ENCODE assay signal across 15 cellular contexts in the genomic region with DNA sequence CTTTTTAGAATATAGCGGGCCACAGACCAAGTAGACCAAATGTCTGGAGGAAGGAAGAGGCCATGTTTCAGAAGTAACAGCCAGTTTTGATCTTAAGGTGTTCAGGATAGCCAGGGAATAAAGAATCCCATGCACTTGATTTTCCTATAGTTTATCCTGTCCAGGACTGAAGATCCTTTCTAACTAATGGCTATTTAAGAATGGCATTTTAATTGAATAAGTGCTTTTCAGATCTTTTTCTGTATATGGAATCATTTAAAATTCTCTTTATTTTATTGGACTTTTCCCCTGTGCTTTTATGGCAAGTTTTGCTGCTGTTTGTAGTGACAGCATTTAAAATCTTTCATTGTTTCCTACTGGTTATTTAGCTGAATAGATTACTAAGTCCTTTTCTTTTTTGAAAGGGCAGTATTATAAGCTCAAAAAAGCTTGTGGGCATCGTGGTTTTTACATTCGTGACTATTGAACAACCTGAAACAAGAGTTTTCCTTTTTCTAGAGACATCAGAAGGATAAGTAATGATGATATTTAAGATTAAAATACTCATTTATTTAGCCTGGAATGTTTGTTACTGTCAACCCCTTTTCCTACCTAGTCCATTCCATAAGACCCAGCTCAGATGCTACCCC. TPM values are rescaled to one million over a fixed set of nuclear protein-coding genes. Genes with fewer than 3 reads are reported as not detected.
DNase-seq lines count a peak whose midpoint lies in the region; ATAC-seq and TF ChIP-seq lines count a peak whose summit lies in the region.
"Had no signal": no experiment of that assay in that cellular context is flagged by ENCODE, and none has a peak within 500 bp of the region (broad histone marks: within the 10 kb centered on the region; RNA-seq: fewer than 3 reads in every experiment).

No MANE protein-coding gene starts in this region.

- H3K4me3 ChIP-seq in Panc1 (ENCODE audit: low read depth in 2 of 2, low read length in 2 of 2): no peak overlapping the region
- peak overlapping the region; percentile 90 for H3K4me3 ChIP-seq in endodermal cell (ENCODE audit: low read length)
- H3K4me3 ChIP-seq: adrenal gland, colonic mucosa had no signal

- peaks cover 6% of the 10 kb centered on the region for H3K36me3 Mint-ChIP-seq in activated CD4-positive, alpha-beta T cell treated with anti-CD3 and anti-CD28 coated beads, Interleukin-2, amount 10 ng/mL, durations not matched to agents 24 days and 14 days (ENCODE audit: low read depth)
- H3K36me3 Mint-ChIP-seq in endodermal cell (ENCODE audit: low read depth): peaks cover 3% of the 10 kb centered on the region
- H3K36me3 Mint-ChIP-seq in stimulated activated naive B cell treated with anti-CD40 and anti-IgM and Interleukin-4, amounts not matched to agents 10 μg/mL and 1 μg/mL and 100 μg/mL, for 72 hours: peaks cover 31 to 34% of the 10 kb centered on the region in 2 donors

- no peak overlapping the region for H3K9ac ChIP-seq in endodermal cell (ENCODE audit: extremely low read depth, low read length, poor library complexity, severe bottlenecking)

- peak overlapping the region; percentile 91 for H3K4me3 Mint-ChIP-seq in activated CD4-positive, alpha-beta T cell treated with anti-CD3 and anti-CD28 coated beads, Interleukin-2, amount 10 ng/mL, durations not matched to agents 24 days and 14 days
- no peak overlapping the region for H3K4me3 Mint-ChIP-seq in endodermal cell
- peak overlapping the region; percentile 90 to 96 for H3K4me3 Mint-ChIP-seq in stimulated activated naive B cell treated with anti-CD40 and anti-IgM and Interleukin-4, amounts not matched to agents 10 μg/mL and 1 μg/mL and 100 μg/mL, for 72 hours

- H3K27me3 Mint-ChIP-seq in activated CD4-positive, alpha-beta T cell treated with anti-CD3 and anti-CD28 coated beads, Interleukin-2, amount 10 ng/mL, durations not matched to agents 24 days and 14 days: no peaks in the 10 kb centered on the region
- peaks cover 7% of the 10 kb centered on the region for H3K27me3 Mint-ChIP-seq in endodermal cell (ENCODE audit: insufficient read depth)
- no peaks in the 10 kb centered on the region for H3K27me3 Mint-ChIP-seq in stimulated activated naive B cell treated with anti-CD40 and anti-IgM and Interleukin-4, amounts not matched to agents 10 μg/mL and 1 μg/mL and 100 μg/mL, for 72 hours

- H3K9me3 Mint-ChIP-seq in activated CD4-positive, alpha-beta T cell treated with anti-CD3 and anti-CD28 coated beads, Interleukin-2, amount 10 ng/mL, durations not matched to agents 24 days and 14 days: no peaks in the 10 kb centered on the region
- H3K9me3 Mint-ChIP-seq in endodermal cell: no peaks in the 10 kb centered on the region
- H3K9me3 Mint-ChIP-seq in stimulated activated naive B cell treated with anti-CD40 and anti-IgM and Interleukin-4, amounts not matched to agents 10 μg/mL and 1 μg/mL and 100 μg/mL, for 72 hours: peaks cover 0 to 1% of the 10 kb centered on the region in 2 donors

- no peak for DNase-seq in activated CD4-positive, alpha-beta T cell treated with anti-CD3 and anti-CD28 coated beads, Interleukin-2, amount 10 ng/mL, durations not matched to agents 24 days and 14 days
- DNase-seq in activated CD4-positive, alpha-beta T cell treated with anti-CD3 and anti-CD28 coated beads for 1 hour: no peak
- DNase-seq in Panc1 (ENCODE audit: low read depth, low spot score) (no peak), endodermal cell (no peak), HuH-7.5 (ENCODE audit: low spot score) (no peak), HEK293T (ENCODE audit: extremely low spot score) (no peak)
- DNase-seq in stimulated activated naive B cell treated with anti-CD40 and anti-IgM and Interleukin-4, amounts not matched to agents 10 μg/mL and 1 μg/mL and 100 μg/mL, for 72 hours: no peak
- DNase-seq: adrenal gland, colonic mucosa, erythroblast, left ventricle myocardium superior, NCI-H1417, OCI-M1, SW 1271 had no signal

- peaks cover 34% of the 10 kb centered on the region for H3K4me1 ChIP-seq in Panc1 (ENCODE audit: control insufficient read depth, insufficient read depth, low read length)
- H3K4me1 ChIP-seq in endodermal cell (ENCODE audit: control insufficient read depth, insufficient read depth, low read length): peaks cover 17% of the 10 kb centered on the region
- H3K4me1 ChIP-seq: colonic mucosa had no signal

- no TSS peak for BruUV-seq in Panc1 (replicated peaks; lab: Mats Ljungman, UMichigan)

- intact Hi-C loops in activated CD4-positive, alpha-beta T cell treated with anti-CD3 and anti-CD28 coated beads, Interleukin-2, amount 10 ng/mL, durations not matched to agents 24 days and 14 days (cut with micrococcal nuclease): loop anchor here (5.0 to 10.0 kb wide), 2 partner anchors 131 to 193 kb away; partner anchors contain the start of gene TIAL1
- intact Hi-C loops in Panc1 (cut with micrococcal nuclease; ENCODE audit: unreplicated experiment): no loop called here

- H3K9me3 ChIP-seq in Panc1 (ENCODE audit: control insufficient read depth, insufficient read depth, low read depth, low read length) (no peaks in the 10 kb centered on the region), endodermal cell (ENCODE audit: control insufficient read depth, low read length) (no peaks in the 10 kb centered on the region)
- H3K9me3 ChIP-seq: adrenal gland, colonic mucosa had no signal

- H3K36me3 ChIP-seq in Panc1 (ENCODE audit: control insufficient read depth, insufficient read depth, low read length): no peaks in the 10 kb centered on the region; the same call in 1 of the 2 replicates
- peaks cover 6% of the 10 kb centered on the region for H3K36me3 ChIP-seq in endodermal cell (ENCODE audit: control insufficient read depth, insufficient read depth, low read length)
- H3K36me3 ChIP-seq: adrenal gland, colonic mucosa had no signal

- H3K27ac Mint-ChIP-seq in activated CD4-positive, alpha-beta T cell treated with anti-CD3 and anti-CD28 coated beads, Interleukin-2, amount 10 ng/mL, durations not matched to agents 24 days and 14 days: peak overlapping the region; percentile 60
- H3K27ac Mint-ChIP-seq in endodermal cell: no peak overlapping the region
- H3K27ac Mint-ChIP-seq in stimulated activated naive B cell treated with anti-CD40 and anti-IgM and Interleukin-4, amounts not matched to agents 10 μg/mL and 1 μg/mL and 100 μg/mL, for 72 hours: peak overlapping the region; percentile 87

- ATAC-seq in Panc1 (no peak), GM18505 (IDR thresholded peaks at IDR 0.05; ENCODE audit: unreplicated experiment) (no peak)
- ATAC-seq in stimulated activated naive B cell treated with anti-CD40 and anti-IgM and Interleukin-4, amounts not matched to agents 10 μg/mL and 1 μg/mL and 100 μg/mL, for 72 hours (replicated peaks): no peak
- ATAC-seq: left ventricle myocardium superior had no signal

- POLR2A ChIA-PET in Panc1 (lab: Charles Lee) (no interaction called here), HEK293T (lab: Yijun Ruan, JAX) (interaction anchor here (0.5 to 1.9 kb wide), 2 partner anchors 9 to 144 kb away, joined by 3 to 6 read pairs; partner anchors contain the start of gene MCMBP)

- in situ Hi-C loops in Panc1 (cut with HindIII; ENCODE audit: low pct_unique_long_range_greater_than_20kb, low sequenced_read_pairs): no loop called here

- peak overlapping the region; percentile 1; the same call in 1 of the 2 replicates for H3K27ac ChIP-seq in Panc1 (ENCODE audit: low read length)
- no peak overlapping the region for H3K27ac ChIP-seq in endodermal cell (ENCODE audit: low read depth, low read length)
- H3K27ac ChIP-seq: adrenal gland, colonic mucosa had no signal

- CTCF ChIA-PET in Panc1 (lab: Charles Lee) (interaction anchor here (0.6 kb wide), 1 partner anchor 26 kb away, joined by 5 read pairs; no protein-coding TSS in a partner anchor), HEK293T (lab: Yijun Ruan, JAX) (no interaction called here)

- TF ChIP-seq POLR2A in GM18505 (IDR thresholded peaks at IDR 0.05; ENCODE audit: borderline replicate concordance, extremely low read depth, insufficient read depth, insufficient read length): no peak

- TF ChIP-seq CTCF in Panc1 (IDR thresholded peaks at IDR 0.05) (no peak), endodermal cell (conservative IDR thresholded peaks at IDR 0.05) (no peak)

- peaks cover 39% of the 10 kb centered on the region for H3K4me1 Mint-ChIP-seq in activated CD4-positive, alpha-beta T cell treated with anti-CD3 and anti-CD28 coated beads, Interleukin-2, amount 10 ng/mL, durations not matched to agents 24 days and 14 days
- peaks cover 28% of the 10 kb centered on the region for H3K4me1 Mint-ChIP-seq in endodermal cell
- H3K4me1 Mint-ChIP-seq in stimulated activated naive B cell treated with anti-CD40 and anti-IgM and Interleukin-4, amounts not matched to agents 10 μg/mL and 1 μg/mL and 100 μg/mL, for 72 hours: peaks cover 30 to 64% of the 10 kb centered on the region in 2 donors

- 90 to 96% methylated on average over 1 to 3 of the region's 3 CpGs for WGBS in endodermal cell (ENCODE audit: insufficient coverage in 1 of 2, insufficient read length in 1 of 2), 2 experiments

- H3K27me3 ChIP-seq in Panc1 (ENCODE audit: control insufficient read depth, insufficient read depth, low read length): no peaks in the 10 kb centered on the region
- H3K27me3 ChIP-seq in endodermal cell (ENCODE audit: control insufficient read depth, insufficient read depth, low read length, poor library complexity, severe bottlenecking): no peaks in the 10 kb centered on the region
- H3K27me3 ChIP-seq: adrenal gland, colonic mucosa had no signal

TF ChIP-seq in HEK293T, 16 proteins besides CTCF, POLR2A, EP300 and RAD21:
- TF ChIP-seq HDGF (IDR thresholded peaks at IDR 0.05; ENCODE audit: borderline replicate concordance) (no peak), SUZ12 (IDR thresholded peaks at IDR 0.05) (no peak)

RNA-seq across cellular contexts. Expression of gene INPP5F, which starts 2.4 kb away (rescaled TPM):
- 18.1 and 18.3 TPM in 2 replicates for total RNA-seq in activated CD4-positive, alpha-beta T cell treated with anti-CD3 and anti-CD28 coated beads, Interleukin-2, amount 10 ng/mL, durations not matched to agents 24 days and 14 days
- total RNA-seq in Panc1 (2021; ENCODE audit: unreplicated experiment): 26.7 TPM
- polyA plus RNA-seq in Panc1 (2012; ENCODE audit: insufficient read length): 12.2 TPM
- total RNA-seq in endodermal cell: 10 to 100 TPM; 74.4 to 75.6 TPM
- polyA plus RNA-seq in endodermal cell (2013, experiment 1 of 2): 116 TPM
- polyA plus RNA-seq in endodermal cell (2013, experiment 2 of 2): 115 TPM
